Comparison of ENCODE assay signal across 23 cellular contexts in the genomic region with DNA sequence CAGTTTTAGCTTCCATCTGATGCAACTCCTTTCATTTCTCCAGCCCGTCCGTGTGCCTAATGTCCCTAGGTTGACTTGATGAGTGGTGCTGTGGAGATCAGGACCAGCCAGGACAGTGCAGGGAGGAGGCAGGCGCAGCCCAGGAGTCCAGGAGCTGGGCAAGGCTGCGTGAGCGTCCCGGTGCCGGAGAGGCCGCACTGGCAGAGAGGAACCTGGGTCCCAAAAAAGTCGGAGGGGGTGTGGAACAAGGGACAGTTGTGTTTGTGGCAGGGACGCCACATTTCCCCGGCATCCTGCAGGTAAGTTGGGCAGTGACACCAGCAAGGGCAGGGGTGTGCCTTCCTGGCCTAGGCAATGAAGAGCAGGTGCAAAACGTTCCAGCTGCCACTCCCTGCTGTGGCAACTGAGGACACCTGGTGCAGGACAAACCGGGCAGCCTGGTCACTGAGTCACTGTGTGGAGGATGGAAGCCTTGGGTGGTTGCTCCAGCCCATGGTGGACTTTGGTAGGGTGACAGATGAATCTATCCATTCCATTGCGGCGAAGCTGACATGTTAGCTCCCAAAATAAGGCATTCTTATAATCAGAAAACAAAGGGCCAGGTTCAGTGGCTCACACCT. TPM values are rescaled to one million over a fixed set of nuclear protein-coding genes. Genes with fewer than 3 reads are reported as not detected.
DNase-seq lines count a peak whose midpoint lies in the region; ATAC-seq, FAIRE-seq and TF ChIP-seq lines count a peak whose summit lies in the region.
"Had no signal": no experiment of that assay in that cellular context is flagged by ENCODE, and none has a peak within 500 bp of the region (broad histone marks: within the 10 kb centered on the region; RNA-seq: fewer than 3 reads in every experiment).

No MANE protein-coding gene starts in this region.

- CTCF ChIA-PET in activated naive CD4-positive, alpha-beta T cell treated with anti-CD3 and anti-CD28 coated beads for 36 hours (lab: Charles Lee): no interaction called here

- H3K27me3 Mint-ChIP-seq in activated naive CD4-positive, alpha-beta T cell treated with anti-CD3 and anti-CD28 coated beads for 36 hours (ENCODE audit: low read depth): no peaks in the 10 kb centered on the region
- H3K27me3 Mint-ChIP-seq: CD4-positive, alpha-beta T cell had no signal

- ATAC-seq in left lobe of liver (no peak), HG02885 (IDR thresholded peaks at IDR 0.05; ENCODE audit: poor library complexity, unreplicated experiment) (no peak), GM21529 (IDR thresholded peaks at IDR 0.05; ENCODE audit: unreplicated experiment) (no peak)
- ATAC-seq: HCT116, Panc1 had no signal

- H3K27me3 ChIP-seq in Peyer's patch (no peaks in the 10 kb centered on the region), small intestine (ENCODE audit: control insufficient read depth in 2 of 2, insufficient read depth in 2 of 2, low read length in 2 of 2) (no peaks in the 10 kb centered on the region)
- H3K27me3 ChIP-seq: BE2C had no signal

- H3K4me1 Mint-ChIP-seq in activated naive CD4-positive, alpha-beta T cell treated with anti-CD3 and anti-CD28 coated beads for 36 hours (ENCODE audit: low read depth): no peaks in the 10 kb centered on the region

- DNase-seq in DMS53 (lab: John Stamatoyannopoulos, UW) (peak; percentile 28), DMS53 treated with DMSO at 0.1 percent for 48 hours (lab: John Stamatoyannopoulos, UW; ENCODE audit: unreplicated experiment) (no peak), Peyer's patch (peak in 2 of 3 donors; percentile 50 to 63), left lobe of liver (ENCODE audit: low spot score) (peak; percentile 21), small intestine (peak; percentile 62)
- DNase-seq in activated naive CD4-positive, alpha-beta T cell treated with anti-CD3 and anti-CD28 coated beads for 36 hours: no peak
- DNase-seq: BE2C; Calu3; CD4-positive, alpha-beta T cell; DMS79; MV-4-11; NCI-H1436; NCI-H2227 treated with DMSO at 0.1 percent for 48 hours; NCI-H69; Right ventricle myocardium superior; SK-N-SH; T-helper 1 cell had no signal

- H3K27ac ChIP-seq in Peyer's patch (no peak overlapping the region), small intestine (ENCODE audit: low read depth in 1 of 2, low read length in 1 of 2) (no peak overlapping the region)
- H3K27ac ChIP-seq: 22Rv1 had no signal

- peaks cover 0 to 3% (median 0%) of the 10 kb centered on the region in 3 donors for H3K36me3 ChIP-seq in Peyer's patch
- no peaks in the 10 kb centered on the region for H3K36me3 ChIP-seq in small intestine (ENCODE audit: control insufficient read depth in 2 of 2, insufficient read depth in 2 of 2, low read length in 2 of 2)

- no peak overlapping the region for H3K4me3 Mint-ChIP-seq in activated naive CD4-positive, alpha-beta T cell treated with anti-CD3 and anti-CD28 coated beads for 36 hours
- H3K4me3 Mint-ChIP-seq: CD4-positive, alpha-beta T cell had no signal

- H3K4me3 ChIP-seq in Peyer's patch (no peak overlapping the region), small intestine (ENCODE audit: low read depth in 1 of 2, low read length in 2 of 2) (no peak overlapping the region)

- no peak for TF ChIP-seq POLR2A in Peyer's patch (IDR thresholded peaks at IDR 0.05)

- H3K9me3 Mint-ChIP-seq in activated naive CD4-positive, alpha-beta T cell treated with anti-CD3 and anti-CD28 coated beads for 36 hours: no peaks in the 10 kb centered on the region
- H3K9me3 Mint-ChIP-seq: CD4-positive, alpha-beta T cell had no signal

- TF ChIP-seq CTCF in Peyer's patch (IDR thresholded peaks at IDR 0.05): no peak

- no peaks in the 10 kb centered on the region for H3K4me1 ChIP-seq in Peyer's patch
- no peaks in the 10 kb centered on the region for H3K4me1 ChIP-seq in small intestine (ENCODE audit: control insufficient read depth in 2 of 2, insufficient read depth in 1 of 2, low read depth in 1 of 2, low read length in 1 of 2)
- H3K4me1 ChIP-seq: BE2C had no signal

- 71 to 87% (median 81%) methylated on average over 15 of the region's 15 CpGs for WGBS in small intestine, 3 donors

- intact Hi-C loops in activated naive CD4-positive, alpha-beta T cell treated with anti-CD3 and anti-CD28 coated beads for 36 hours (cut with micrococcal nuclease): no loop called here

- H3K9me3 ChIP-seq in Peyer's patch (no peaks in the 10 kb centered on the region), small intestine (ENCODE audit: control insufficient read depth, low read depth) (no peaks in the 10 kb centered on the region)
- H3K9me3 ChIP-seq: BE2C, SK-N-SH had no signal

- FAIRE-seq in small intestine (lab: Jason Lieb, UNC): no peak
- FAIRE-seq: HTR-8/SVneo had no signal

- peaks cover 7% of the 10 kb centered on the region for H3K36me3 Mint-ChIP-seq in activated naive CD4-positive, alpha-beta T cell treated with anti-CD3 and anti-CD28 coated beads for 36 hours (ENCODE audit: low read depth)

- H3K27ac Mint-ChIP-seq in activated naive CD4-positive, alpha-beta T cell treated with anti-CD3 and anti-CD28 coated beads for 36 hours: no peak overlapping the region
- H3K27ac Mint-ChIP-seq: CD4-positive, alpha-beta T cell had no signal

RNA-seq across cellular contexts. Expression of a gene that starts 53.2 kb away (rescaled TPM):
- total RNA-seq in Peyer's patch (1 to 10 TPM in 3 of 4 donors, not detected in 1; 1.1 to 1.5 (median 1.1) TPM), left lobe of liver (0.28 TPM)
- under 1 TPM in 1 of 3 donors, not detected in 2; 0.16 TPM for polyA plus RNA-seq in small intestine
- under 1 TPM; 0.52 to 0.89 TPM for total RNA-seq in activated naive CD4-positive, alpha-beta T cell treated with anti-CD3 and anti-CD28 coated beads for 36 hours

Comparison
In these comparisons a context has a peak if more than half of its experiments do, and no peak if none do; other contexts are left out.
1. DNase-seq: peak in DMS53 (single experiment), Peyer's patch (2 of 3), left lobe of liver (single experiment) and small intestine (single experiment); none in DMS53 treated with DMSO at 0.1 percent for 48 hours (single experiment) and activated naive CD4-positive, alpha-beta T cell treated with anti-CD3 and anti-CD28 coated beads for 36 hours (single experiment).